In the genomic region with DNA sequence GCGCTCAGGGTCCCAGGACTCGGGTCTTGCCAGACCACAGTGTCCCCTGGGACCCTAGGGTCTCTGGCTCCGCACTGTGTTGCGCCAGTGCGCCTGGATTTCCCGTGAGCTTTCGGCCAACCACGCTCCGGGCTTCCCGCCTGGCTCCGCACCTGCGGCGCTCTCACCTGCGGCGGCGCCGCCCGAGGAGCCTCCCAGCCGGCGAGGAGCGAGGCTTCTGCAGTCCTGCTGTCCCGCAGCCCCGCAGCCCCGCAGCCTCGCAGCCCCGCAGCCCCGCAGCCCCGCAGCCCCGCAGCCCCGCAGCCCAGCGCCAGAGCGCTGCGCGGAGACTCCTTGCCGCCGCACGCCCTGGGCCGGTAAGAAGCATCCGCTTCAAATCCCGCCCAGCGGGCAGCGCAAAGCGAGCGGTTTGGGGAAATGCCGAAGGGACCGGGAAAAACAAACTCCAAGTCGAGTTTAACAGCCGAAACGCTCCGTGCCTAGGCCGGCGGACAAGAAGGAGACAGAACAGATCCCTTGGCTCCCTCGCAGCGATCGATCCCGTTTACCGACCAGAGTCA, we compare ENCODE assay signal across 1 cellular context.
TF ChIP-seq lines count a peak whose summit lies in the region.

No MANE protein-coding gene starts in this region.

TF ChIP-seq in IMR-90, 13 proteins besides CTCF, POLR2A, EP300 and RAD21 (continued from another document):
- TF ChIP-seq, protein P1, sequence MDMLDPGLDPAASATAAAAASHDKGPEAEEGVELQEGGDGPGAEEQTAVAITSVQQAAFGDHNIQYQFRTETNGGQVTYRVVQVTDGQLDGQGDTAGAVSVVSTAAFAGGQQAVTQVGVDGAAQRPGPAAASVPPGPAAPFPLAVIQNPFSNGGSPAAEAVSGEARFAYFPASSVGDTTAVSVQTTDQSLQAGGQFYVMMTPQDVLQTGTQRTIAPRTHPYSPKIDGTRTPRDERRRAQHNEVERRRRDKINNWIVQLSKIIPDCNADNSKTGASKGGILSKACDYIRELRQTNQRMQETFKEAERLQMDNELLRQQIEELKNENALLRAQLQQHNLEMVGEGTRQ (IDR thresholded peaks at IDR 0.05; ENCODE audit: low read depth, low read length) = no peak
- no peak for TF ChIP-seq MAFK (IDR thresholded peaks at IDR 0.05; ENCODE audit: low read depth, low read length)
